ENCODE assay signal across 21 cellular contexts in the genomic region with DNA sequence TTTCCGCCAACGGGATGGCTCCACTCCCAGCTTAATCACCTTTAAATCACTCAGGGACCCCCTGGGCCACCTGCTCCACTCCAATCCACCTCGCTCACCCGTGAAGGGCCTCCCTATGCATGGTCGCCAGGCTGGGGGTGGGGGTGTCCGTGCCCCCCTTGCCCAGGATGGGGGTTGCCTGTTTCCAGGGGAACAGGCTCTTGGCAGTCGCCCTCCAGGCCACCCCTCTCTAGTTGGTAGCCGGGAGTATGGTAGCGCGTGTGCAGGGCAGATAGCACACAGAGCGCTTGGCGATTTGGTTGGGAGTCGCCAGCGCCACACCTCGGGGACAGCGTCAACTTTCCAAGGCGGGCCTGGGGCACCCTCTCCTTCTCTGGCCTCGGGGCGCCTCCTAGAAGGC.
"Had no signal": no experiment of that assay in that cellular context is flagged by ENCODE, and none has a peak within 500 bp of the region (broad histone marks: within the 10 kb centered on the region; RNA-seq: fewer than 3 reads in every experiment).

No MANE protein-coding gene starts in this region.

- H3K4me1 Mint-ChIP-seq: stimulated activated memory B cell treated with anti-CD40 and anti-IgM and Interleukin-4, amounts not matched to agents 10 μg/mL and 1 μg/mL and 100 μg/mL, for 72 hours had no signal

- H3K36me3 Mint-ChIP-seq: activated naive CD4-positive, alpha-beta T cell treated with anti-CD3 and anti-CD28 coated beads, Interleukin-2, amount 10 ng/mL, durations not matched to agents 7 days and 5 days; naive thymus-derived CD4-positive, alpha-beta T cell; stimulated activated memory B cell treated with anti-CD40 and anti-IgM and Interleukin-4, amounts not matched to agents 10 μg/mL and 1 μg/mL and 100 μg/mL, for 72 hours had no signal

- DNase-seq: activated CD8-positive, alpha-beta memory T cell treated with anti-CD3 and anti-CD28 coated beads for 24 hours; activated CD8-positive, alpha-beta memory T cell treated with anti-CD3 and anti-CD28 coated beads, Interleukin-2, amount 50 U/mL, for 48 hours; activated effector memory CD4-positive, alpha-beta T cell treated with Interleukin-2 at 50 U/mL for 16 hours; activated naive CD4-positive, alpha-beta T cell treated with anti-CD3 and anti-CD28 coated beads, Interleukin-2, amount 10 ng/mL, durations not matched to agents 7 days and 5 days; activated naive CD8-positive, alpha-beta T cell treated with anti-CD3 and anti-CD28 coated beads, Interleukin-2, amount 50 U/mL, for 24 hours; activated T-cell treated with anti-CD3 and anti-CD28 coated beads, Interleukin-2, amount 50 U/mL, for 48 hours; colonic mucosa; gastrocnemius medialis; naive thymus-derived CD4-positive, alpha-beta T cell; occipital lobe; psoas muscle; stimulated activated CD4-positive, alpha-beta T cell treated with anti-CD3 and anti-CD28 coated beads, Interleukin-4, amount 100 ng/mL, for 1 hour; T1000 had no signal

- ATAC-seq: activated CD4-positive, CD25-positive, alpha-beta regulatory T cell treated with anti-CD3 and anti-CD28 coated beads, Interleukin-2, amount 50 U/mL, for 24 hours; activated naive CD8-positive, alpha-beta T cell treated with anti-CD3 and anti-CD28 coated beads, Interleukin-2, amount 50 U/mL, for 24 hours; gastrocnemius medialis; naive thymus-derived CD4-positive, alpha-beta T cell had no signal

- H3K27ac ChIP-seq: ascending aorta, colonic mucosa, gastrocnemius medialis, left lung, psoas muscle, SK-N-MC, thyroid gland had no signal

- H3K27me3 ChIP-seq: ascending aorta, thyroid gland had no signal

- H3K4me1 ChIP-seq: ascending aorta, colonic mucosa, gastrocnemius medialis, left lung, psoas muscle had no signal

- H3K4me3 ChIP-seq: SK-N-MC had no signal

- H3K36me3 ChIP-seq: ascending aorta, colonic mucosa, gastrocnemius medialis, left lung, thyroid gland had no signal

- FAIRE-seq: urothelium cell line had no signal

- H3K4me3 Mint-ChIP-seq: activated naive CD4-positive, alpha-beta T cell treated with anti-CD3 and anti-CD28 coated beads, Interleukin-2, amount 10 ng/mL, durations not matched to agents 7 days and 5 days; activated naive CD8-positive, alpha-beta T cell treated with anti-CD3 and anti-CD28 coated beads, Interleukin-2, amount 50 U/mL, for 24 hours; stimulated activated memory B cell treated with anti-CD40 and anti-IgM and Interleukin-4, amounts not matched to agents 10 μg/mL and 1 μg/mL and 100 μg/mL, for 72 hours had no signal

- H3K9me3 ChIP-seq: ascending aorta, colonic mucosa, gastrocnemius medialis, psoas muscle, thyroid gland had no signal

- H3K9me3 Mint-ChIP-seq: activated naive CD4-positive, alpha-beta T cell treated with anti-CD3 and anti-CD28 coated beads, Interleukin-2, amount 10 ng/mL, durations not matched to agents 7 days and 5 days; activated naive CD8-positive, alpha-beta T cell treated with anti-CD3 and anti-CD28 coated beads, Interleukin-2, amount 50 U/mL, for 24 hours; central memory CD8-positive, alpha-beta T cell; stimulated activated memory B cell treated with anti-CD40 and anti-IgM and Interleukin-4, amounts not matched to agents 10 μg/mL and 1 μg/mL and 100 μg/mL, for 72 hours had no signal

- H3K27ac Mint-ChIP-seq: activated naive CD4-positive, alpha-beta T cell treated with anti-CD3 and anti-CD28 coated beads, Interleukin-2, amount 10 ng/mL, durations not matched to agents 7 days and 5 days; activated naive CD8-positive, alpha-beta T cell treated with anti-CD3 and anti-CD28 coated beads, Interleukin-2, amount 50 U/mL, for 24 hours; naive thymus-derived CD4-positive, alpha-beta T cell; stimulated activated memory B cell treated with anti-CD40 and anti-IgM and Interleukin-4, amounts not matched to agents 10 μg/mL and 1 μg/mL and 100 μg/mL, for 72 hours had no signal
